11 cellular contexts compared by ENCODE assay signal in the genomic region with DNA sequence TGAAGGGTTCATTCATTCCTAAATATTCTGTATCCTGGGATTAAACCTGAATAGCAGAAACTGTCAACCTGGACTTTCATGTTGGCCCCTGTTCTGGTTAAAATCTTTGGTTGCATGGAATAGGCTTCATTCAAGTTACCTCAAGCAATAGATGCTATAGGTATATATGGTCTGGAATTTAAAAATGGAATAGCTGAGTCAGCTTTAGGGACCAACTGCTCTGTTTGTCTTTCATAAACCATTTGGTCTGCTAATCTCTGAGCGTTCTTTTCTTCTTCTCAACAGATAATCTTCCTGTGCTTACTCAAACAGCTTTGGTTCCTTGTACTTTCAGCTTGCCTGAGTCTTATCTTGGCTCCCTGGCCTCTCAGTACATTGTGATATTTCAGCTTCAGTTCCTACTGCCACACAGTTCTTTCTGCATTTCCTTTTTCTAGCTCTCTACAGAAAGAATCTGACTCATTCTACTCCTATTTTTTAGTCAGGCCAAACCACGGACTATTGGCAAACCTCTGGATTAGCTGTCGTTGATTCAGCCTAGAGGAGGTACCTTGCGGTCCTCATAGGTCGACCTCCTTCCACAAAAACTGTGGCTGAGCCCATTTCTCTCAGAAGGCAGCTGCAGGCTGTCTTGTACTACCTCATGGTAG. TPM values are rescaled to one million over a fixed set of nuclear protein-coding genes. Genes with fewer than 3 reads are reported as not detected.
DNase-seq lines count a peak whose midpoint lies in the region; ATAC-seq and TF ChIP-seq lines count a peak whose summit lies in the region.
"Had no signal": no experiment of that assay in that cellular context is flagged by ENCODE, and none has a peak within 500 bp of the region (broad histone marks: within the 10 kb centered on the region; RNA-seq: fewer than 3 reads in every experiment).

No MANE protein-coding gene starts in this region.

- H3K4me1 ChIP-seq in heart left ventricle, result peaks cover 0 to 9% (median 1%) of the 10 kb centered on the region in 12 donors
- peaks cover 0 to 7% of the 10 kb centered on the region in 2 donors for H3K4me1 ChIP-seq in thoracic aorta (ENCODE audit: control insufficient read depth in 1 of 2, low read depth in 2 of 2)

- intact Hi-C loops in heart left ventricle (cut with DNase I), result no loop called here

- CTCF ChIA-PET in GM10248 (lab: Yijun Ruan, JAX), result interaction anchor here (0.7 kb wide), 1 partner anchor 12 kb away, joined by 3 read pairs; no protein-coding TSS in a partner anchor

- H3K36me3 ChIP-seq in WERI-Rb-1, result no peaks in the 10 kb centered on the region
- no peaks in the 10 kb centered on the region for H3K36me3 ChIP-seq in heart left ventricle
- no peaks in the 10 kb centered on the region for H3K36me3 ChIP-seq in thoracic aorta

- in situ Hi-C loops in GM13977 (cut with MboI; ENCODE audit: low pct_unique_long_range_greater_than_20kb, low sequenced_read_pairs, unreplicated experiment), result no loop called here

- H3K9me3 ChIP-seq in WERI-Rb-1 (ENCODE audit: severe bottlenecking) (no peaks in the 10 kb centered on the region), heart left ventricle (no peaks in the 10 kb centered on the region), thoracic aorta (no peaks in the 10 kb centered on the region)

- H3K27ac ChIP-seq in WERI-Rb-1 (peak overlapping the region; percentile 61), heart left ventricle (peak overlapping the region in 7 of 12 donors; percentile 0 to 47 (median 22)), thoracic aorta (no peak overlapping the region)

- TF ChIP-seq POLR2A in heart left ventricle (IDR thresholded peaks at IDR 0.05), result no peak

- peak overlapping the region; percentile 16; the same call in 1 of the 2 replicates for H3K4me3 ChIP-seq in WERI-Rb-1 (ENCODE audit: low read depth, low read length)
- H3K4me3 ChIP-seq in heart left ventricle, result no peak overlapping the region
- no peak overlapping the region for H3K4me3 ChIP-seq in thoracic aorta

- peak; percentile 47 to 91 (median 74) for ATAC-seq in heart left ventricle
- ATAC-seq in thoracic aorta (ENCODE audit: insufficient number of reproducible peaks, low FRiP score, low read depth), result peak; percentile 56
- ATAC-seq in HG02938 (IDR thresholded peaks at IDR 0.05; ENCODE audit: unreplicated experiment), result no peak
- ATAC-seq: effector memory CD8-positive, alpha-beta T cell had no signal

- TF ChIP-seq CTCF in WERI-Rb-1 (IDR thresholded peaks at IDR 0.05; ENCODE audit: low read depth, low read length), result no peak
- no peak for TF ChIP-seq CTCF in heart left ventricle (IDR thresholded peaks at IDR 0.05)
- no peak for TF ChIP-seq CTCF in thoracic aorta (IDR thresholded peaks at IDR 0.05)
- no peak for TF ChIP-seq CTCF in GM10248 (IDR thresholded peaks at IDR 0.05; ENCODE audit: control extremely low read depth, extremely low read depth, low read depth, missing control alignments)
- no peak for TF ChIP-seq CTCF in GM13977 (IDR thresholded peaks at IDR 0.05; ENCODE audit: extremely low read depth, insufficient read depth, missing control alignments)

- WGBS in heart left ventricle, 4 donors, result 53 to 71% (median 61%) methylated on average over 5 of the region's 5 CpGs

- peak; percentile 96 for DNase-seq in HT1080 (ENCODE audit: low read depth)
- no peak for DNase-seq in WERI-Rb-1
- peak in 1 of 5 donors; percentile 24 for DNase-seq in heart left ventricle
- no peak for DNase-seq in thoracic aorta (ENCODE audit: low spot score)
- no peak for DNase-seq in GM10248 (ENCODE audit: extremely low spot score)
- DNase-seq in GM13977 (ENCODE audit: low spot score), result no peak
- DNase-seq: effector memory CD8-positive, alpha-beta T cell; naive B cell; NCI-H526 had no signal

- POLR2A ChIA-PET in GM10248 (lab: Yijun Ruan, JAX), result no interaction called here

- no peaks in the 10 kb centered on the region for H3K27me3 ChIP-seq in WERI-Rb-1 (ENCODE audit: insufficient read depth, low read depth, severe bottlenecking)
- no peaks in the 10 kb centered on the region for H3K27me3 ChIP-seq in heart left ventricle
- no peaks in the 10 kb centered on the region for H3K27me3 ChIP-seq in thoracic aorta (replicated peaks; ENCODE audit: insufficient read depth)

RNA-seq across cellular contexts. Expression of gene MAB21L1, which starts 35.9 kb away (rescaled TPM):
- not detected in 2 replicates for total RNA-seq in HT1080 (2014; rRNA removed; shearing (Covaris generic))
- polyA plus RNA-seq in HT1080 (2015; cell fraction: cytosol; rRNA removed), result not detected in 2 replicates
- polyA plus RNA-seq in HT1080 (2015; cell fraction: nucleus; rRNA removed), result not detected in 2 replicates
- under 1 TPM in 8 of 9 donors, not detected in 1; 0.09 to 0.99 (median 0.27) TPM for total RNA-seq in heart left ventricle
- polyA plus RNA-seq in heart left ventricle, result under 1 TPM; 0.10 to 0.23 TPM
- 1 to 10 TPM in 1 of 2 donors, under 1 TPM in 1; 0.63 to 1.1 TPM for total RNA-seq in thoracic aorta
- total RNA-seq: activated CD8-positive, alpha-beta memory T cell treated with anti-CD3 and anti-CD28 coated beads for 36 hours had no signal

Comparison
In these comparisons a context has a peak if more than half of its experiments do, and no peak if none do; other contexts are left out.
1. H3K27ac ChIP-seq: peak in WERI-Rb-1 (single experiment) and heart left ventricle (7 of 12); none in thoracic aorta (0 of 2).